In genomic region chr19:30360378-30361106, GRCh38 we compare ENCODE assay signal across 13 cellular contexts. TPM values are rescaled to one million over a fixed set of nuclear protein-coding genes. Genes with fewer than 3 reads are reported as not detected.
A peak's percentile ranks its signal among the peaks of the same experiment; 100 is the strongest.
DNase-seq lines count a peak whose midpoint lies in the region; ATAC-seq and TF ChIP-seq lines count a peak whose summit lies in the region.
"Had no signal": no experiment of that assay in that cellular context is flagged by ENCODE, and none has a peak within 500 bp of the region (broad histone marks: within the 10 kb centered on the region; RNA-seq: fewer than 3 reads in every experiment).

No MANE protein-coding gene starts in this region.

- peaks cover 13% of the 10 kb centered on the region for H3K4me1 ChIP-seq in BLaER1
- H3K4me1 ChIP-seq: upper lobe of right lung had no signal

- intact Hi-C loops in sciatic nerve (cut with DNase I): no loop called here

- TF ChIP-seq CTCF in VCaP (conservative IDR thresholded peaks at IDR 0.05): no peak

- H3K27ac ChIP-seq in BLaER1 (no peak overlapping the region), VCaP (peak overlapping the region; percentile 83)
- H3K27ac ChIP-seq: upper lobe of right lung had no signal

- no peaks in the 10 kb centered on the region for H4K20me1 ChIP-seq in BLaER1

- ATAC-seq in sciatic nerve (peak; percentile 25), HG03442 (IDR thresholded peaks at IDR 0.05; ENCODE audit: unreplicated experiment) (no peak), HG03025 (IDR thresholded peaks at IDR 0.05; ENCODE audit: low FRiP score, unreplicated experiment) (no peak)
- ATAC-seq: HCT116, upper lobe of right lung had no signal

- H3K9ac ChIP-seq in BLaER1: no peak overlapping the region

- no peak overlapping the region for H3K4me3 ChIP-seq in BLaER1
- H3K4me3 ChIP-seq: upper lobe of right lung had no signal

- DNase-seq in islet precursor cell (peak; percentile 31), sciatic nerve (ENCODE audit: low spot score) (no peak), NCI-H1092 treated with DMSO at 0.1 percent for 48 hours (lab: John Stamatoyannopoulos, UW) (no peak)
- no peak for DNase-seq in activated CD4-positive, alpha-beta T cell treated with anti-CD3 and anti-CD28 coated beads for 48 hours
- DNase-seq: cerebellar nuclear complex, DND-41, kidney, upper lobe of right lung had no signal

- H3K36me3 ChIP-seq in BLaER1: no peaks in the 10 kb centered on the region
- H3K36me3 ChIP-seq: upper lobe of right lung had no signal

- H3K27me3 ChIP-seq in BLaER1: peaks cover 28% of the 10 kb centered on the region
- H3K27me3 ChIP-seq: upper lobe of right lung had no signal

- no peaks in the 10 kb centered on the region for H3K9me3 ChIP-seq in BLaER1
- H3K9me3 ChIP-seq: upper lobe of right lung had no signal

- peak overlapping the region; percentile 27 for H3K4me2 ChIP-seq in BLaER1

RNA-seq across cellular contexts. Expression of gene ZNF536, which starts 11.6 kb away (rescaled TPM):
- 43.2 TPM for total RNA-seq in sciatic nerve
